ENCODE assay signal across 8 cellular contexts in the genomic region with DNA sequence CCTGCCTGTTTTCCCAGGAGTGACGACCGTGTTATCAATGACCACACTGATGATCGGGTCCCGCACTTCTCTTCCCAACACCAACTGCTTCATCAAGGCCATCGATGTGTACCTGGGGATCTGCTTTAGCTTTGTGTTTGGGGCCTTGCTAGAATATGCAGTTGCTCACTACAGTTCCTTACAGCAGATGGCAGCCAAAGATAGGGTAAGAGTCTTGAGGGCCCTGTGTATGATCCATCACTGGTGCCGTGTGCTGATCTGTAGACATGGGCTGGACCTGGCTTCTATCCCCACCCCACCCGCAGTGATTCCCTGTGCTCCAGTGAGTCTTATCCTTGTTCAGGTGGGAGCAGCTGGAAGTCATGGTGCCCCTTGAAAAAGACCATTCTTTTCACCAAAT. TPM values are rescaled to one million over a fixed set of nuclear protein-coding genes. Genes with fewer than 3 reads are reported as not detected.
DNase-seq lines count a peak whose midpoint lies in the region; ATAC-seq, FAIRE-seq and TF ChIP-seq lines count a peak whose summit lies in the region.

No MANE protein-coding gene starts in this region.

- H3K27me3 ChIP-seq in smooth muscle cell (ENCODE audit: low read depth) = no peaks in the 10 kb centered on the region

- H3K4me3 ChIP-seq in fibroblast of the aortic adventitia (ENCODE audit: low read depth, low read length) (no peak overlapping the region), smooth muscle cell (no peak overlapping the region)

- H3K4me1 ChIP-seq in smooth muscle cell (ENCODE audit: low read depth) = no peaks in the 10 kb centered on the region

- no peaks in the 10 kb centered on the region for H3K36me3 ChIP-seq in smooth muscle cell (ENCODE audit: low read depth)

- DNase-seq in left ventricle myocardium superior (no peak), Right ventricle myocardium inferior (ENCODE audit: missing footprints) (no peak), NCI-H774 (lab: John Stamatoyannopoulos, UW) (peak; percentile 61), fibroblast of the aortic adventitia (ENCODE audit: low read depth) (peak; percentile 32), smooth muscle cell (lab: John Stamatoyannopoulos, UW; ENCODE audit: unreplicated experiment) (no peak), GM19239 (ENCODE audit: insufficient read length, low spot score) (no peak)

- intact Hi-C loops in left ventricle myocardium superior (cut with micrococcal nuclease) (no loop called here), Right ventricle myocardium inferior (cut with DNase I) (no loop called here)

- H4K20me1 ChIP-seq in smooth muscle cell (ENCODE audit: low read depth) = no peaks in the 10 kb centered on the region

- H3K4me2 ChIP-seq in smooth muscle cell = no peak overlapping the region

- WGBS in smooth muscle cell (ENCODE audit: low lambda C conversion rate) = 74% methylated on average over 7 of the region's 7 CpGs

- H3K9ac ChIP-seq in smooth muscle cell (ENCODE audit: low read depth) = no peak overlapping the region

- H2AFZ ChIP-seq in smooth muscle cell (ENCODE audit: low read depth) = no peak overlapping the region

- no peak overlapping the region for H3K27ac ChIP-seq in smooth muscle cell (ENCODE audit: low read depth)

- H3F3A ChIP-seq in smooth muscle cell (ENCODE audit: low read depth) = no peaks in the 10 kb centered on the region

- peak; percentile 28 for TF ChIP-seq CTCF in fibroblast of the aortic adventitia (IDR thresholded peaks at IDR 0.05; ENCODE audit: insufficient read depth, low read length)
- TF ChIP-seq CTCF in smooth muscle cell (IDR thresholded peaks at IDR 0.05; ENCODE audit: borderline replicate concordance, insufficient read depth, poor library complexity, severe bottlenecking) = peak; percentile 73

- H3K79me2 ChIP-seq in smooth muscle cell (ENCODE audit: low read depth) = no peaks in the 10 kb centered on the region

- ATAC-seq in left ventricle myocardium superior (peak; percentile 35), Right ventricle myocardium inferior (no peak), HG03108 (IDR thresholded peaks at IDR 0.05; ENCODE audit: unreplicated experiment) (no peak), GM19455 (IDR thresholded peaks at IDR 0.05; ENCODE audit: unreplicated experiment) (no peak)

- no peaks in the 10 kb centered on the region for H3K9me3 ChIP-seq in smooth muscle cell (replicated peaks; ENCODE audit: low read depth)

- no peak for FAIRE-seq in GM19239 (lab: Jason Lieb, UNC)

RNA-seq across cellular contexts. Expression of a gene that starts 26.0 kb away (rescaled TPM):
- not detected for total RNA-seq in left ventricle myocardium superior
- total RNA-seq in Right ventricle myocardium inferior = 0.14 TPM
- not detected in 2 replicates for total RNA-seq in fibroblast of the aortic adventitia (ENCODE audit: low replicate concordance)
- 28.7 and 52.8 TPM in 2 replicates for total RNA-seq in smooth muscle cell
- 4.1 and 56.0 TPM in 2 replicates for polyA plus RNA-seq in smooth muscle cell

RNA-seq across cellular contexts. Expression of a gene that starts 52.3 kb away (rescaled TPM):
- total RNA-seq in left ventricle myocardium superior (3.9 TPM), Right ventricle myocardium inferior (2.7 TPM), fibroblast of the aortic adventitia (ENCODE audit: low replicate concordance) (10.6 and 15.2 TPM in 2 replicates), smooth muscle cell (42.6 and 95.5 TPM in 2 replicates)
- 13.0 and 20.4 TPM in 2 replicates for polyA plus RNA-seq in smooth muscle cell

Comparison
In these comparisons a context has a peak if more than half of its experiments do, and no peak if none do; other contexts are left out.
1. DNase-seq: peak in NCI-H774 (single experiment) and fibroblast of the aortic adventitia (single experiment); none in left ventricle myocardium superior (single experiment), Right ventricle myocardium inferior (single experiment), smooth muscle cell (single experiment) and GM19239 (single experiment).
2. RNA of a gene that starts 26.0 kb away (total RNA-seq): 28.7 to 52.8 TPM in smooth muscle cell; 0.14 TPM in Right ventricle myocardium inferior (single experiment), not detected in left ventricle myocardium superior (single experiment) and not detected in fibroblast of the aortic adventitia; every median in the first group is over 10 times any median in the second.